Comparison of ENCODE assay signal across 8 cellular contexts in genomic region chr3:146550743-146551510, GRCh38. TPM values are rescaled to one million over a fixed set of nuclear protein-coding genes. Genes with fewer than 3 reads are reported as not detected.
DNase-seq lines count a peak whose midpoint lies in the region; ATAC-seq lines count a peak whose summit lies in the region.

No MANE protein-coding gene starts in this region.

- H3K4me2 ChIP-seq in skeletal muscle satellite cell (ENCODE audit: low read length): peak overlapping the region; percentile 48

- ATAC-seq in GM19467 (IDR thresholded peaks at IDR 0.05; ENCODE audit: unreplicated experiment) (peak; percentile 84), HG03432 (IDR thresholded peaks at IDR 0.05; ENCODE audit: unreplicated experiment) (peak; percentile 90)

- DNase-seq in COLO829 (ENCODE audit: low spot score) (peak; percentile 93), amniotic stem cell (lab: John Stamatoyannopoulos, UW) (peak; percentile 62), islet precursor cell (no peak), NCI-H1105 treated with DMSO at 0.1 percent for 48 hours (lab: John Stamatoyannopoulos, UW) (no peak)
- DNase-seq in activated CD4-positive, alpha-beta T cell treated with anti-CD3 and anti-CD28 coated beads, Interleukin-2, amount 50 U/mL, for 1 hour: no peak

- H3K27me3 ChIP-seq in skeletal muscle satellite cell (ENCODE audit: control insufficient read depth, insufficient read depth, low read length): no peaks in the 10 kb centered on the region

- peak overlapping the region; percentile 26 for H3K9ac ChIP-seq in skeletal muscle satellite cell (ENCODE audit: low read depth, low read length)

- peak overlapping the region; percentile 27 for H3K4me3 ChIP-seq in skeletal muscle satellite cell (ENCODE audit: low read length)

- H3K36me3 ChIP-seq in skeletal muscle satellite cell (ENCODE audit: insufficient read depth, low read length): no peaks in the 10 kb centered on the region

- H3K4me1 ChIP-seq in skeletal muscle satellite cell (ENCODE audit: control insufficient read depth, insufficient read depth, low read length): peaks cover 26% of the 10 kb centered on the region

- H3K9me3 ChIP-seq in skeletal muscle satellite cell (replicated peaks; ENCODE audit: low read length): no peaks in the 10 kb centered on the region

RNA-seq across cellular contexts. Expression of gene PLSCR1, which starts 6.5 kb away (rescaled TPM):
- 33.6 and 41.8 TPM in 2 replicates for total RNA-seq in skeletal muscle satellite cell (2012; rRNA removed)

RNA-seq across cellular contexts. Expression of gene PLSCR5, which starts 54.2 kb away (rescaled TPM):
- total RNA-seq in skeletal muscle satellite cell (2012; rRNA removed): not detected in 2 replicates

Comparison
In these comparisons a context has a peak if more than half of its experiments do, and no peak if none do; other contexts are left out.
1. DNase-seq: peak in COLO829 (single experiment) and amniotic stem cell (single experiment); none in islet precursor cell (single experiment), NCI-H1105 treated with DMSO at 0.1 percent for 48 hours (single experiment) and activated CD4-positive, alpha-beta T cell treated with anti-CD3 and anti-CD28 coated beads, Interleukin-2, amount 50 U/mL, for 1 hour (single experiment).